ENCODE assay signal across 10 cellular contexts in the genomic region with DNA sequence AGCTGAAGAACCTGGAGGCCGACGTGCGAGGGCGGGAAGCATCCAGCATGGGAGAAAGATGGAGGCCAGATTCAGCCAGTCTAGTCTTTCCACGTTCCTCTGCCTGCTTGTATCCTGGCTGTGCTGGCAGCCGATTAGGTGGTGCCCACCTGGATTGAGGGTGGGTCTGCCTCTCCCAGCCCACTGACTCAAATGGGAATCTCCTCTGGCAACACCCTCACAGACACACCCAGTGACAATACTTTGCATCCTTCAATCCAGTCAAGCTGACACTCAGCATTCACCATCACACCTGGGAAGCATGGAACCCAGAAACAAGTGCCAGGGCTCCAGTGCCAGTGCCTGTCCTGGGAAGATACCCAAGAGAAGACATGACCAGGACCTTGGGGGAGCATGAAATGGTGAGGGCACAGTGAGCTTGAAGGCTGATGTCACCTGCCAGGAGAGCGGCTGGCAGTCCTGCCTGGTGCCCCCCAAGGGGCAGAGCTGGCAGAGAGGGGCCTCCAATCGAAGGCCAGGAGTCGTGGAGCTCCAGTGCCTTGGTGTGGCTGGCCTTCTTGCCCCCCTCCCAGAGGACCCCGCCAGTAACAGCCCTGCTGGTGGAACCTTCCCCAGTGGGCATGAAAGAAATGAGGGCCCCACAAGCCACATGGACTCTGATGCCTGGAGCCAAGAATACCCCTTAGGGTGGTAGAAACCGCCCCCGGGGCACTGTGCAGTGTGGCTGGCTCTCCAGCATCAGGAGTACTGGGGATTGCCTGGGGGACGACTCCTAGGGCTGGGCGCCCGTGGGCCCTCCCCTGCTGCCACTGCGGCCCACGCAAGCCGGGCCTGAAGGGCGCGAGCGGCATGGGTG. TPM values are rescaled to one million over a fixed set of nuclear protein-coding genes. Genes with fewer than 3 reads are reported as not detected.
DNase-seq lines count a peak whose midpoint lies in the region; ATAC-seq and TF ChIP-seq lines count a peak whose summit lies in the region.
"Had no signal": no experiment of that assay in that cellular context is flagged by ENCODE, and none has a peak within 500 bp of the region (broad histone marks: within the 10 kb centered on the region; RNA-seq: fewer than 3 reads in every experiment).

No MANE protein-coding gene starts in this region.

- peaks cover 32% of the 10 kb centered on the region for H3K36me3 Mint-ChIP-seq in effector memory CD8-positive, alpha-beta T cell (ENCODE audit: insufficient read depth)
- peaks cover 20% of the 10 kb centered on the region for H3K36me3 Mint-ChIP-seq in nephron (ENCODE audit: low read depth)

- no peaks in the 10 kb centered on the region for H3K4me1 ChIP-seq in HUES48 (ENCODE audit: control insufficient read depth, insufficient read depth, low read length)

- no peak for DNase-seq in effector memory CD8-positive, alpha-beta T cell
- DNase-seq in NCI-H128 (lab: John Stamatoyannopoulos, UW; ENCODE audit: unreplicated experiment) (no peak), SK-N-DZ (ENCODE audit: low spot score) (no peak), OCI-M2 (lab: John Stamatoyannopoulos, UW; ENCODE audit: unreplicated experiment) (no peak)
- no peak for DNase-seq in stimulated activated CD4-positive, alpha-beta T cell treated with anti-CD3 and anti-CD28 coated beads, Interleukin-4, amount 100 ng/mL, for 1 hour
- DNase-seq: GOT3, SW 1271 had no signal

- peaks cover 0 to 7% of the 10 kb centered on the region in 2 donors for H3K4me1 Mint-ChIP-seq in effector memory CD8-positive, alpha-beta T cell (ENCODE audit: low read depth in 2 of 2)
- H3K4me1 Mint-ChIP-seq in nephron: no peaks in the 10 kb centered on the region

- no peak for TF ChIP-seq CTCF in 22Rv1 (IDR thresholded peaks at IDR 0.05)
- no peak for TF ChIP-seq CTCF in nephron (IDR thresholded peaks at IDR 0.05; ENCODE audit: unreplicated experiment in 3 of 3)

- peak; percentile 20 for ATAC-seq in effector memory CD8-positive, alpha-beta T cell (replicated peaks)

- H3K27me3 ChIP-seq in HUES48 (ENCODE audit: control insufficient read depth, insufficient read depth, low read length): peaks cover 24% of the 10 kb centered on the region

- H3K9me3 Mint-ChIP-seq in effector memory CD8-positive, alpha-beta T cell: no peaks in the 10 kb centered on the region
- no peaks in the 10 kb centered on the region for H3K9me3 Mint-ChIP-seq in nephron

- peaks cover 8 to 12% of the 10 kb centered on the region in 2 donors for H3K27me3 Mint-ChIP-seq in effector memory CD8-positive, alpha-beta T cell
- H3K27me3 Mint-ChIP-seq in nephron (ENCODE audit: low read depth): peaks cover 16% of the 10 kb centered on the region

- H3K9ac ChIP-seq in HUES48 (ENCODE audit: low read depth, low read length): no peak overlapping the region

- H3K4me3 ChIP-seq in HUES48 (ENCODE audit: low read depth, low read length): peak overlapping the region; percentile 42; the same call in 1 of the 2 replicates

- no peaks in the 10 kb centered on the region for H3K9me3 ChIP-seq in HUES48 (ENCODE audit: control insufficient read depth, insufficient read depth, low read length)

- no peak overlapping the region for H3K27ac Mint-ChIP-seq in effector memory CD8-positive, alpha-beta T cell
- H3K27ac Mint-ChIP-seq in nephron: no peak overlapping the region

- H3K4me3 Mint-ChIP-seq in effector memory CD8-positive, alpha-beta T cell: peak overlapping the region; percentile 9 to 21
- H3K4me3 Mint-ChIP-seq in nephron: peak overlapping the region; percentile 58 to 67 (median 62)

- peaks cover 41% of the 10 kb centered on the region for H3K36me3 ChIP-seq in HUES48 (ENCODE audit: control insufficient read depth, insufficient read depth, low read length)

- H3K27ac ChIP-seq in 22Rv1 (peak overlapping the region; percentile 72), HUES48 (ENCODE audit: low read depth, low read length) (no peak overlapping the region)

RNA-seq across cellular contexts. Expression of gene NPB, which starts 0.6 kb away (rescaled TPM):
- polyA plus RNA-seq in SK-N-DZ (2014; cell fraction: cytosol; rRNA removed): 3.0 and 13.2 TPM in 2 replicates
- polyA plus RNA-seq in SK-N-DZ (2014; cell fraction: nucleus; rRNA removed): 0.83 and 3.4 TPM in 2 replicates

RNA-seq across cellular contexts. Expression of gene PCYT2, which starts 9.8 kb away (rescaled TPM):
- polyA plus RNA-seq in SK-N-DZ (2014; cell fraction: cytosol; rRNA removed): 45.0 and 45.3 TPM in 2 replicates
- polyA plus RNA-seq in SK-N-DZ (2014; cell fraction: nucleus; rRNA removed): 168 and 187 TPM in 2 replicates

RNA-seq across cellular contexts. Expression of gene ANAPC11, which starts 9.9 kb away (rescaled TPM):
- 414 and 518 TPM in 2 replicates for polyA plus RNA-seq in SK-N-DZ (2014; cell fraction: cytosol; rRNA removed)
- 292 and 327 TPM in 2 replicates for polyA plus RNA-seq in SK-N-DZ (2014; cell fraction: nucleus; rRNA removed)

RNA-seq across cellular contexts. Expression of gene ALYREF, which starts 10.0 kb away (rescaled TPM):
- 347 and 360 TPM in 2 replicates for polyA plus RNA-seq in SK-N-DZ (2014; cell fraction: cytosol; rRNA removed)
- 122 and 243 TPM in 2 replicates for polyA plus RNA-seq in SK-N-DZ (2014; cell fraction: nucleus; rRNA removed)

RNA-seq across cellular contexts. Expression of gene SIRT7, which starts 16.6 kb away (rescaled TPM):
- polyA plus RNA-seq in SK-N-DZ (2014; cell fraction: cytosol; rRNA removed): 13.1 and 31.6 TPM in 2 replicates
- 103 and 122 TPM in 2 replicates for polyA plus RNA-seq in SK-N-DZ (2014; cell fraction: nucleus; rRNA removed)
